In genomic region chr6:30325873-30326445, GRCh38 we compare ENCODE assay signal across 8 cellular contexts. TPM values are rescaled to one million over a fixed set of nuclear protein-coding genes. Genes with fewer than 3 reads are reported as not detected.
A peak's percentile ranks its signal among the peaks of the same experiment; 100 is the strongest.
DNase-seq lines count a peak whose midpoint lies in the region; ATAC-seq and TF ChIP-seq lines count a peak whose summit lies in the region.

No MANE protein-coding gene starts in this region.

- H3K4me3 ChIP-seq in tibial artery = peak overlapping the region; percentile 59 to 62

- peaks cover 16 to 20% (median 17%) of the 10 kb centered on the region in 3 donors for H3K36me3 ChIP-seq in tibial artery

- H3K27me3 ChIP-seq in tibial artery = no peaks in the 10 kb centered on the region

- peak; percentile 41 for ATAC-seq in HG03159 (IDR thresholded peaks at IDR 0.05; ENCODE audit: unreplicated experiment)
- ATAC-seq in omental fat pad (ENCODE audit: low FRiP score) = peak; percentile 77

- no peaks in the 10 kb centered on the region for H3K9me3 ChIP-seq in tibial artery

- DNase-seq in activated T-cell treated with anti-CD3 and anti-CD28 coated beads for 1 hour (ENCODE audit: low read depth) = peak; percentile 33
- no peak for DNase-seq in activated T-cell treated with anti-CD3 and anti-CD28 coated beads for 4 hours
- peak; percentile 86 for DNase-seq in NCI-H69 (lab: John Stamatoyannopoulos, UW)
- DNase-seq in activated CD8-positive, alpha-beta memory T cell treated with anti-CD3 and anti-CD28 coated beads, Interleukin-2, amount 50 U/mL, for 24 hours (ENCODE audit: extremely low read depth) = peak; percentile 79
- peak; percentile 30 for DNase-seq in fibroblast of peridontal ligament (ENCODE audit: extremely low read depth)
- no peak for DNase-seq in omental fat pad (ENCODE audit: low spot score)
- DNase-seq in tibial artery = no peak

- intact Hi-C loops in tibial artery (cut with DNase I; ENCODE audit: low total_unique reads) = loop anchor here (10.0 kb wide), 1 partner anchor 111 kb away; the partner anchor contains the start of gene TRIM26

- peak overlapping the region; percentile 85 to 89 for H3K27ac ChIP-seq in tibial artery

- no peak for TF ChIP-seq CTCF in omental fat pad (IDR thresholded peaks at IDR 0.05)
- no peak for TF ChIP-seq CTCF in tibial artery (IDR thresholded peaks at IDR 0.05)

- H3K4me1 ChIP-seq in tibial artery = peaks cover 0 to 29% (median 14%) of the 10 kb centered on the region in 4 donors

RNA-seq across cellular contexts. Expression of gene TRIM39, which starts 0.8 kb away (rescaled TPM):
- total RNA-seq in omental fat pad = 10 to 100 TPM; 10.4 to 17.2 (median 15.2) TPM

RNA-seq across cellular contexts. Expression of gene RPP21, which starts 19.0 kb away (rescaled TPM):
- 10 to 100 TPM; 36.6 to 53.8 (median 48.1) TPM for total RNA-seq in omental fat pad

Comparison
In these comparisons a context has a peak if more than half of its experiments do, and no peak if none do; other contexts are left out.
1. DNase-seq: peak in activated T-cell treated with anti-CD3 and anti-CD28 coated beads for 1 hour (single experiment), NCI-H69 (single experiment), activated CD8-positive, alpha-beta memory T cell treated with anti-CD3 and anti-CD28 coated beads, Interleukin-2, amount 50 U/mL, for 24 hours (single experiment) and fibroblast of peridontal ligament (single experiment); none in activated T-cell treated with anti-CD3 and anti-CD28 coated beads for 4 hours (single experiment), omental fat pad (single experiment) and tibial artery (0 of 2).